In the genomic region with DNA sequence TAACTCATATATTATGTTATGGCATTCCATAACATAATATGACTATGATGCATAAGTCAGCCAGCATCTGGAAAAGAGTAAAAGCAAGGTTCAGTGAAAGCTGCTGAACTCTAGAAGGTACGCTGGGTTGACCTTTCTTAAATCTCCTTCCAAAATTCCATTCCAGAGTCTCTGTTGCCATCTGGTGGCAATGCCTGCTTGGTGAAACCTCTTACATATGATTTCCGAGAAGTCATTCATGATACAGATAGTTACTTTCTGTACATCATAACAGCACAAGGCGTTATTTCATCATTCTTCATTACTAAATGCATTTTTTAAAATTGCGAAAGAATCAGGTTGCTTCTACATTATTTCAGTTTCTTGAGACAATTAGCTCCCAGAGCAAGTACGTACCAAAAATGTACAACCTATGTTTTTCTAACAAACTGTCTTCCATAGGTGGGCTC, we compare ENCODE assay signal across 8 cellular contexts. TPM values are rescaled to one million over a fixed set of nuclear protein-coding genes. Genes with fewer than 3 reads are reported as not detected.
DNase-seq lines count a peak whose midpoint lies in the region; ATAC-seq and TF ChIP-seq lines count a peak whose summit lies in the region.

No MANE protein-coding gene starts in this region.

- no peaks in the 10 kb centered on the region for H3K36me3 ChIP-seq in breast epithelium

- DNase-seq in AG20443 (ENCODE audit: low spot score) (peak; percentile 64), NCI-H2171 treated with DMSO at 0.1 percent for 48 hours (lab: John Stamatoyannopoulos, UW) (peak; percentile 83), UCSD-AML1 (lab: John Stamatoyannopoulos, UW; ENCODE audit: unreplicated experiment) (peak; percentile 26), breast epithelium (ENCODE audit: low spot score in 2 of 2) (peak in 1 of 2 donors; percentile 39), islet precursor cell (peak; percentile 73)
- peak; percentile 18 to 57 for DNase-seq in stimulated activated CD4-positive, alpha-beta T cell treated with anti-CD3 and anti-CD28 coated beads, Interleukin-1b, Interleukin-23, amount 100 ng/mL, for 4 hours (ENCODE audit: low read depth in 2 of 2)

- no peaks in the 10 kb centered on the region for H3K9me3 ChIP-seq in breast epithelium

- intact Hi-C loops in breast epithelium (cut with DNase I; ENCODE audit: low total_unique reads): no loop called here

- no peaks in the 10 kb centered on the region for H3K27me3 ChIP-seq in breast epithelium

- H3K4me1 ChIP-seq in breast epithelium: no peaks in the 10 kb centered on the region

- no peak overlapping the region for H3K4me3 ChIP-seq in breast epithelium

- ATAC-seq in GM21447 (IDR thresholded peaks at IDR 0.05; ENCODE audit: unreplicated experiment) (peak; percentile 63), HG02973 (IDR thresholded peaks at IDR 0.05; ENCODE audit: unreplicated experiment) (no peak)

- TF ChIP-seq CTCF in breast epithelium (IDR thresholded peaks at IDR 0.05): peak; percentile 41 to 72 (median 67)

- H3K27ac ChIP-seq in breast epithelium: no peak overlapping the region

- TF ChIP-seq POLR2A in breast epithelium (IDR thresholded peaks at IDR 0.05): no peak

RNA-seq across cellular contexts. Expression of gene EPG5, which starts 7.0 kb away (rescaled TPM):
- 10 to 100 TPM; 38.7 to 64.5 (median 48.8) TPM for total RNA-seq in breast epithelium
